ENCODE assay signal across 15 cellular contexts in genomic region chr9:1490341-1491115, GRCh38.
DNase-seq lines count a peak whose midpoint lies in the region; ATAC-seq, FAIRE-seq and TF ChIP-seq lines count a peak whose summit lies in the region.
"Had no signal": no experiment of that assay in that cellular context is flagged by ENCODE, and none has a peak within 500 bp of the region (broad histone marks: within the 10 kb centered on the region; RNA-seq: fewer than 3 reads in every experiment).

No MANE protein-coding gene starts in this region.

- CTCF ChIA-PET in mammary epithelial cell (lab: Charles Lee; ENCODE audit: low non-redundant PET) = no interaction called here

- no peaks in the 10 kb centered on the region for H3K79me2 ChIP-seq in mammary epithelial cell (ENCODE audit: insufficient read depth, low read length)
- H3K79me2 ChIP-seq: parathyroid adenoma had no signal

- TF ChIP-seq CTCF in mammary epithelial cell (conservative IDR thresholded peaks at IDR 0.05 in 1 of 2, IDR thresholded peaks at IDR 0.05 in 1 of 2; ENCODE audit: extremely low read depth in 1 of 2, insufficient read depth in 1 of 2, low read depth in 1 of 2, low read length in 2 of 2) (no peak), kidney (IDR thresholded peaks at IDR 0.05; ENCODE audit: borderline replicate concordance, extremely low read depth, insufficient read depth) (no peak)

- H3K4me2 ChIP-seq in mammary epithelial cell (ENCODE audit: insufficient read depth, low read depth, low read length) = no peak overlapping the region

- no peak overlapping the region for H2AFZ ChIP-seq in mammary epithelial cell (ENCODE audit: low read depth, low read length)
- H2AFZ ChIP-seq: parathyroid adenoma had no signal

- 6% methylated on average over 5 of the region's 6 CpGs for WGBS in mammary epithelial cell (ENCODE audit: low coverage, missing lambda C conversion rate)

- dilution Hi-C loops in mammary epithelial cell (cut with HindIII; ENCODE audit: low sequenced_read_pairs) = no loop called here

- intact Hi-C loops in mammary epithelial cell (cut with micrococcal nuclease) (no loop called here), kidney (cut with DNase I) (no loop called here)

- H3K4me1 ChIP-seq in mammary epithelial cell (ENCODE audit: insufficient read depth, low read length) = no peaks in the 10 kb centered on the region
- no peaks in the 10 kb centered on the region for H3K4me1 ChIP-seq in kidney (ENCODE audit: control insufficient read depth in 1 of 2, insufficient read depth in 1 of 2, low read depth in 1 of 2, low read length in 2 of 2)

- peak; percentile 19 for DNase-seq in mammary epithelial cell
- DNase-seq in kidney = no peak
- no peak for DNase-seq in NCI-H146 treated with DMSO at 0.1 percent for 48 hours (lab: John Stamatoyannopoulos, UW; ENCODE audit: unreplicated experiment)
- no peak for DNase-seq in NCI-H748 treated with DMSO at 0.1 percent for 48 hours (lab: John Stamatoyannopoulos, UW)
- no peak for DNase-seq in mesenteric fat pad (ENCODE audit: low spot score)
- DNase-seq: activated CD8-positive, alpha-beta memory T cell treated with anti-CD3 and anti-CD28 coated beads for 24 hours; cerebellar nuclear complex; NCI-H1092; Right ventricle myocardium superior had no signal

- H3K9ac ChIP-seq in mammary epithelial cell (ENCODE audit: insufficient read depth, low read length) = no peak overlapping the region
- H3K9ac ChIP-seq in kidney (ENCODE audit: low read length in 2 of 2) = no peak overlapping the region
- H3K9ac ChIP-seq: parathyroid adenoma had no signal

- H3K9me3 ChIP-seq in mammary epithelial cell (replicated peaks; ENCODE audit: insufficient read depth, low read length) (no peaks in the 10 kb centered on the region), kidney (ENCODE audit: control insufficient read depth in 1 of 2, low read length in 2 of 2) (no peaks in the 10 kb centered on the region)

- BruUV-seq in mammary epithelial cell (replicated peaks; lab: Mats Ljungman, UMichigan) = no TSS peak

- H3K4me3 ChIP-seq in mammary epithelial cell (replicated peaks in 1 of 3; ENCODE audit: insufficient read depth in 1 of 3, low read depth in 2 of 3, low read length in 3 of 3) (no peak overlapping the region), kidney (ENCODE audit: low read length in 2 of 2) (no peak overlapping the region)

- H4K20me1 ChIP-seq in mammary epithelial cell (ENCODE audit: insufficient read depth, low read length) = no peaks in the 10 kb centered on the region

- no peaks in the 10 kb centered on the region for H3K27me3 ChIP-seq in mammary epithelial cell (ENCODE audit: insufficient read depth, low read length)

- H3K27ac ChIP-seq in mammary epithelial cell (ENCODE audit: insufficient read depth, low read depth, low read length) = no peak overlapping the region
- H3K27ac ChIP-seq in kidney (ENCODE audit: low read depth in 2 of 2, low read length in 2 of 2) = no peak overlapping the region
- H3K27ac ChIP-seq: parathyroid adenoma had no signal

- in situ Hi-C loops in mammary epithelial cell (cut with MboI; ENCODE audit: low sequenced_read_pairs in 2 of 2) = no loop called here

- H3K36me3 ChIP-seq in mammary epithelial cell (ENCODE audit: insufficient read depth, low read length) (no peaks in the 10 kb centered on the region), kidney (ENCODE audit: control insufficient read depth in 1 of 2, insufficient read depth in 2 of 2, low read length in 2 of 2) (no peaks in the 10 kb centered on the region)

- no peak for FAIRE-seq in kidney (lab: Jason Lieb, UNC)
- FAIRE-seq: D721Med, H1 had no signal

- ATAC-seq in GM18502 (IDR thresholded peaks at IDR 0.05; ENCODE audit: poor library complexity, unreplicated experiment) (peak; percentile 73), GM21381 (IDR thresholded peaks at IDR 0.05; ENCODE audit: unreplicated experiment) (peak; percentile 64), HG03095 (IDR thresholded peaks at IDR 0.05; ENCODE audit: unreplicated experiment) (peak; percentile 87)
